Comparison of ENCODE assay signal across 1 cellular context in genomic region chr1:72636636-72637035, GRCh38.
TF ChIP-seq lines count a peak whose summit lies in the region.

No MANE protein-coding gene starts in this region.

TF ChIP-seq in GM23338, 12 proteins besides CTCF, POLR2A, EP300 and RAD21 (continued from another document):
- TF ChIP-seq JUNB (IDR thresholded peaks at IDR 0.05; ENCODE audit: unreplicated experiment), result no peak
- no peak for TF ChIP-seq NANOG (IDR thresholded peaks at IDR 0.05; ENCODE audit: borderline replicate concordance)
- TF ChIP-seq ZNF331 (CRISPR knock-in tag; IDR thresholded peaks at IDR 0.05; ENCODE audit: low read depth), result no peak
- TF ChIP-seq, protein P1, sequence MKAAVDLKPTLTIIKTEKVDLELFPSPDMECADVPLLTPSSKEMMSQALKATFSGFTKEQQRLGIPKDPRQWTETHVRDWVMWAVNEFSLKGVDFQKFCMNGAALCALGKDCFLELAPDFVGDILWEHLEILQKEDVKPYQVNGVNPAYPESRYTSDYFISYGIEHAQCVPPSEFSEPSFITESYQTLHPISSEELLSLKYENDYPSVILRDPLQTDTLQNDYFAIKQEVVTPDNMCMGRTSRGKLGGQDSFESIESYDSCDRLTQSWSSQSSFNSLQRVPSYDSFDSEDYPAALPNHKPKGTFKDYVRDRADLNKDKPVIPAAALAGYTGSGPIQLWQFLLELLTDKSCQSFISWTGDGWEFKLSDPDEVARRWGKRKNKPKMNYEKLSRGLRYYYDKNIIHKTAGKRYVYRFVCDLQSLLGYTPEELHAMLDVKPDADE (IDR thresholded peaks at IDR 0.05), result no peak
- no peak for TF ChIP-seq POLR2AphosphoS5 (IDR thresholded peaks at IDR 0.05; ENCODE audit: low read depth)
- TF ChIP-seq EZH2 (IDR thresholded peaks at IDR 0.05; ENCODE audit: low read depth, unreplicated experiment), result no peak
- no peak for TF ChIP-seq STAT1 (IDR thresholded peaks at IDR 0.05; ENCODE audit: unreplicated experiment)
- TF ChIP-seq CREB1 (CRISPR knock-in tag; IDR thresholded peaks at IDR 0.05; ENCODE audit: low read depth), result no peak
- no peak for TF ChIP-seq ZNF114 (CRISPR knock-in tag; IDR thresholded peaks at IDR 0.05)
TF ChIP-seq in GM23338: peak in this region for 0.
